Comparison of ENCODE assay signal across 26 cellular contexts in genomic region chr5:109619024-109619460, GRCh38.
A peak's percentile ranks its signal among the peaks of the same experiment; 100 is the strongest.
DNase-seq lines count a peak whose midpoint lies in the region; ATAC-seq and TF ChIP-seq lines count a peak whose summit lies in the region.
"Had no signal": no experiment of that assay in that cellular context is flagged by ENCODE, and none has a peak within 500 bp of the region (broad histone marks: within the 10 kb centered on the region; RNA-seq: fewer than 3 reads in every experiment).

No MANE protein-coding gene starts in this region.

- no peak for TF ChIP-seq CTCF in OCI-LY3 (IDR thresholded peaks at IDR 0.05; ENCODE audit: low read depth, low read length)

- peak; percentile 13 for ATAC-seq in stimulated activated memory B cell treated with anti-CD40 and anti-IgM and Interleukin-4, amounts not matched to agents 10 μg/mL and 1 μg/mL and 100 μg/mL, for 72 hours
- no peak for ATAC-seq in GM21717 (IDR thresholded peaks at IDR 0.05; ENCODE audit: unreplicated experiment)
- ATAC-seq: HepG2, SK-N-SH treated with all-trans-retinoic acid at 6 μM for 48 hours had no signal

- H3K27me3 ChIP-seq in OCI-LY3 (ENCODE audit: low read depth, low read length), result peaks cover 22% of the 10 kb centered on the region
- H3K27me3 ChIP-seq: sigmoid colon, stomach had no signal

- H3K9ac ChIP-seq in OCI-LY3 (ENCODE audit: low read length), result no peak overlapping the region

- H3K4me1 Mint-ChIP-seq in stimulated activated memory B cell treated with anti-CD40 and anti-IgM and Interleukin-4, amounts not matched to agents 10 μg/mL and 1 μg/mL and 100 μg/mL, for 72 hours, result no peaks in the 10 kb centered on the region
- H3K4me1 Mint-ChIP-seq: activated naive CD8-positive, alpha-beta T cell treated with anti-CD3 and anti-CD28 coated beads, Interleukin-2, amount 10 ng/mL, durations not matched to agents 7 days and 5 days; mesothelial cell of epicardium; naive B cell had no signal

- H3K4me2 ChIP-seq in OCI-LY3 (ENCODE audit: low read length), result peak overlapping the region; percentile 40; the same call in 1 of the 2 replicates

- no peak overlapping the region for H3K27ac ChIP-seq in OCI-LY3 (ENCODE audit: low read length)
- peak overlapping the region; percentile 99 for H3K27ac ChIP-seq in cingulate gyrus (ENCODE audit: low read depth, low read length)
- H3K27ac ChIP-seq: prostate gland, RWPE1, sigmoid colon, stomach had no signal

- no peak overlapping the region for H3K4me3 Mint-ChIP-seq in stimulated activated memory B cell treated with anti-CD40 and anti-IgM and Interleukin-4, amounts not matched to agents 10 μg/mL and 1 μg/mL and 100 μg/mL, for 72 hours
- H3K4me3 Mint-ChIP-seq: activated naive CD8-positive, alpha-beta T cell treated with anti-CD3 and anti-CD28 coated beads, Interleukin-2, amount 10 ng/mL, durations not matched to agents 7 days and 5 days; mesothelial cell of epicardium; naive B cell; T-helper 2 cell treated with Interferon-gamma antibody and Interleukin-4, amounts not matched to agents 5 μg/mL and 100 μg/mL, for 36 hours; type B pancreatic cell had no signal

- H3K27me3 Mint-ChIP-seq in stimulated activated memory B cell treated with anti-CD40 and anti-IgM and Interleukin-4, amounts not matched to agents 10 μg/mL and 1 μg/mL and 100 μg/mL, for 72 hours, result no peaks in the 10 kb centered on the region
- H3K27me3 Mint-ChIP-seq: activated naive CD8-positive, alpha-beta T cell treated with anti-CD3 and anti-CD28 coated beads, Interleukin-2, amount 10 ng/mL, durations not matched to agents 7 days and 5 days; naive B cell had no signal

- H3K27ac Mint-ChIP-seq in stimulated activated memory B cell treated with anti-CD40 and anti-IgM and Interleukin-4, amounts not matched to agents 10 μg/mL and 1 μg/mL and 100 μg/mL, for 72 hours, result no peak overlapping the region
- H3K27ac Mint-ChIP-seq: activated naive CD8-positive, alpha-beta T cell treated with anti-CD3 and anti-CD28 coated beads, Interleukin-2, amount 10 ng/mL, durations not matched to agents 7 days and 5 days; mesothelial cell of epicardium; naive B cell; T-helper 2 cell treated with Interferon-gamma antibody and Interleukin-4, amounts not matched to agents 5 μg/mL and 100 μg/mL, for 36 hours; type B pancreatic cell had no signal

- H3K4me1 ChIP-seq in OCI-LY3 (ENCODE audit: low read length), result peaks cover 26% of the 10 kb centered on the region
- H3K4me1 ChIP-seq: prostate gland, sigmoid colon had no signal

- no peak overlapping the region for H2AFZ ChIP-seq in OCI-LY3 (ENCODE audit: low read depth, low read length)

- no peaks in the 10 kb centered on the region for H3K9me3 ChIP-seq in OCI-LY3 (ENCODE audit: insufficient read depth, low read length)
- H3K9me3 ChIP-seq: prostate gland, sigmoid colon, stomach had no signal

- H3K4me3 ChIP-seq in OCI-LY3 (ENCODE audit: low read length), result no peak overlapping the region
- H3K4me3 ChIP-seq: prostate gland, sigmoid colon, stomach had no signal

- H3K36me3 Mint-ChIP-seq in stimulated activated memory B cell treated with anti-CD40 and anti-IgM and Interleukin-4, amounts not matched to agents 10 μg/mL and 1 μg/mL and 100 μg/mL, for 72 hours, result no peaks in the 10 kb centered on the region
- H3K36me3 Mint-ChIP-seq: activated naive CD8-positive, alpha-beta T cell treated with anti-CD3 and anti-CD28 coated beads, Interleukin-2, amount 10 ng/mL, durations not matched to agents 7 days and 5 days; mesothelial cell of epicardium; naive B cell; type B pancreatic cell had no signal

- DNase-seq in LHCN-M2 (ENCODE audit: low read depth) (peak; percentile 9), GM19238 (ENCODE audit: insufficient read length, low spot score) (no peak), DMS 273 (lab: John Stamatoyannopoulos, UW; ENCODE audit: unreplicated experiment) (no peak)
- DNase-seq: activated CD4-positive, alpha-beta T cell treated with anti-CD3 and anti-CD28 coated beads for 4 hours; activated effector memory CD4-positive, alpha-beta T cell treated with Interleukin-2 at 50 U/mL for 16 hours; activated naive CD8-positive, alpha-beta T cell treated with anti-CD3 and anti-CD28 coated beads, Interleukin-2, amount 10 ng/mL, durations not matched to agents 7 days and 5 days; activated T-cell treated with anti-CD3 and anti-CD28 coated beads for 4 hours; DMS79 treated with DMSO at 0.1 percent for 48 hours; GF-D8; left ventricle myocardium superior; naive B cell; NCI-H1105 treated with DMSO at 0.1 percent for 48 hours; NCI-H2029 treated with DMSO at 0.1 percent for 48 hours; sigmoid colon; stomach had no signal

- H3K36me3 ChIP-seq in OCI-LY3 (replicated peaks; ENCODE audit: low read depth, low read length), result no peaks in the 10 kb centered on the region
- H3K36me3 ChIP-seq: prostate gland, sigmoid colon, stomach had no signal

- H4K20me1 ChIP-seq in OCI-LY3 (ENCODE audit: insufficient read depth, low read length), result no peaks in the 10 kb centered on the region

- no peaks in the 10 kb centered on the region for H3K9me3 Mint-ChIP-seq in stimulated activated memory B cell treated with anti-CD40 and anti-IgM and Interleukin-4, amounts not matched to agents 10 μg/mL and 1 μg/mL and 100 μg/mL, for 72 hours
- H3K9me3 Mint-ChIP-seq: activated naive CD8-positive, alpha-beta T cell treated with anti-CD3 and anti-CD28 coated beads, Interleukin-2, amount 10 ng/mL, durations not matched to agents 7 days and 5 days; mesothelial cell of epicardium; T-helper 2 cell treated with Interferon-gamma antibody and Interleukin-4, amounts not matched to agents 5 μg/mL and 100 μg/mL, for 36 hours; type B pancreatic cell had no signal

- no peaks in the 10 kb centered on the region for H3K79me2 ChIP-seq in OCI-LY3 (ENCODE audit: low read length)
